ENCODE assay signal across 26 cellular contexts in the genomic region with DNA sequence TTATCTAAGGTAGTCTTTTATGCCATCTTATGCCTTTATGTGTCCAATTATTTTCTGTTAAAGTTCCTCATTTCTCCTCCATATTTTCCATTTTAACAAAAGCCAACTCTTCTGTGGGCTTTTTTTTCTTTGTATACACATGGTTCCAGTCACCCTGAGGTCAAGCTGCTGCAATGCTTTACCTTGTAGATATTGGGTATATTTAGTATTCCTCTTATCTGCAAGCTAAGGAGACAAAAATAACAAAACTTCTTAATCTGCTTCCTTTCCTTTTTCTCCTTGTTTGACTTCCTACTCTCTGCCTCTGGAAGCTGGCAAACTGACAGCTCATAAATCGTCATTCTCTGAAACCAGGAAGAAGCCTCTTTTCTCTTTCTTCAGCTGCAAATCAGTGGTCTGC.
"Had no signal": no experiment of that assay in that cellular context is flagged by ENCODE, and none has a peak within 500 bp of the region (broad histone marks: within the 10 kb centered on the region; RNA-seq: fewer than 3 reads in every experiment).

No MANE protein-coding gene starts in this region.

- H2AFZ ChIP-seq: neural progenitor cell had no signal

- H3K27me3 ChIP-seq: adrenal gland, ascending aorta, colonic mucosa, esophagus muscularis mucosa, neural progenitor cell, spleen, upper lobe of right lung had no signal

- ATAC-seq: activated T-cell treated with anti-CD3 and anti-CD28 coated beads, Interleukin-2, amount 50 U/mL, for 4 hours; effector memory CD8-positive, alpha-beta T cell; left cardiac atrium; lower lobe of right lung; naive thymus-derived CD4-positive, alpha-beta T cell; stimulated activated naive CD8-positive, alpha-beta T cell treated with anti-CD3 and anti-CD28 coated beads, Interleukin-15, Interleukin-2, amounts not matched to agents 100 U/mL and 50 U/mL, for 24 hours; upper lobe of right lung had no signal

- H3K36me3 ChIP-seq: adrenal gland, ascending aorta, colonic mucosa, esophagus muscularis mucosa, lower lobe of right lung, neural progenitor cell, prostate gland, spleen, upper lobe of right lung had no signal

- H3K4me3 ChIP-seq: adrenal gland, ascending aorta, colonic mucosa, dorsolateral prefrontal cortex, esophagus muscularis mucosa, lower lobe of right lung, neural progenitor cell, prostate gland, spleen, upper lobe of right lung had no signal

- H3K9ac ChIP-seq: neural progenitor cell had no signal

- H3K27ac ChIP-seq: adrenal gland, ascending aorta, colonic mucosa, dorsolateral prefrontal cortex, esophagus muscularis mucosa, lower lobe of right lung, neural progenitor cell, prostate gland, spleen, upper lobe of right lung had no signal

- H3K9me3 ChIP-seq: adrenal gland, ascending aorta, colonic mucosa, esophagus muscularis mucosa, lower lobe of right lung, prostate gland, upper lobe of right lung had no signal

- DNase-seq: activated CD4-positive, alpha-beta T cell treated with anti-CD3 and anti-CD28 coated beads for 4 hours; activated CD4-positive, alpha-beta T cell treated with anti-CD3 and anti-CD28 coated beads, Interleukin-2, amount 50 U/mL, for 48 hours; activated CD4-positive, CD25-positive, alpha-beta regulatory T cell; activated CD8-positive, alpha-beta memory T cell treated with anti-CD3 and anti-CD28 coated beads, Interleukin-2, amount 50 U/mL, for 48 hours; activated naive CD4-positive, alpha-beta T cell; activated T-cell treated with anti-CD3 and anti-CD28 coated beads, Interleukin-2, amount 50 U/mL, for 4 hours; adrenal gland; colonic mucosa; dorsolateral prefrontal cortex; effector memory CD8-positive, alpha-beta T cell; glutamatergic neuron; hippocampal formation; left cardiac atrium; lower lobe of right lung; naive thymus-derived CD4-positive, alpha-beta T cell; spleen; stimulated activated CD4-positive, alpha-beta T cell treated with anti-CD3 and anti-CD28 coated beads, Interleukin-4, amount 100 ng/mL, for 4 hours; stimulated activated naive CD8-positive, alpha-beta T cell treated with anti-CD3 and anti-CD28 coated beads, Interleukin-15, Interleukin-2, amounts not matched to agents 100 U/mL and 50 U/mL, for 24 hours; T1000; upper lobe of right lung had no signal

- FAIRE-seq: frontal cortex, islet of Langerhans had no signal

- H3K4me1 ChIP-seq: adrenal gland, ascending aorta, colonic mucosa, esophagus muscularis mucosa, lower lobe of right lung, neural progenitor cell, prostate gland, spleen, upper lobe of right lung had no signal

- H3K4me2 ChIP-seq: neural progenitor cell had no signal
